8 cellular contexts compared by ENCODE assay signal in genomic region chr4:40241936-40242590, GRCh38. TPM values are rescaled to one million over a fixed set of nuclear protein-coding genes. Genes with fewer than 3 reads are reported as not detected.
DNase-seq lines count a peak whose midpoint lies in the region; ATAC-seq and TF ChIP-seq lines count a peak whose summit lies in the region.
"Had no signal": no experiment of that assay in that cellular context is flagged by ENCODE, and none has a peak within 500 bp of the region (broad histone marks: within the 10 kb centered on the region; RNA-seq: fewer than 3 reads in every experiment).

No MANE protein-coding gene starts in this region.

- no peak for TF ChIP-seq CTCF in spleen (IDR thresholded peaks at IDR 0.05 in 8 of 11, conservative IDR thresholded peaks at IDR 0.05 in 3 of 11)

- no peak overlapping the region for H3K9ac ChIP-seq in adipocyte (ENCODE audit: low read length)

- H3K4me1 ChIP-seq in adipocyte (ENCODE audit: control insufficient read depth, insufficient read depth, low read length) (peaks cover 23% of the 10 kb centered on the region), spleen (peaks cover 19 to 100% (median 93%) of the 10 kb centered on the region in 6 donors)

- no peaks in the 10 kb centered on the region for H3K27me3 Mint-ChIP-seq in T-helper 17 cell

- H3K9me3 ChIP-seq in T-helper 17 cell (ENCODE audit: control insufficient read depth, low read length, poor library complexity, severe bottlenecking): no peaks in the 10 kb centered on the region
- no peaks in the 10 kb centered on the region for H3K9me3 ChIP-seq in adipocyte (ENCODE audit: control insufficient read depth, low read length)
- H3K9me3 ChIP-seq in spleen: no peaks in the 10 kb centered on the region

- peak overlapping the region; percentile 83 for H3K4me3 Mint-ChIP-seq in T-helper 17 cell

- peak overlapping the region in 7 of 8 donors; percentile 14 to 83 (median 46) for H3K27ac ChIP-seq in spleen

- H3K36me3 ChIP-seq in adipocyte (ENCODE audit: control insufficient read depth, insufficient read depth, low read length, severe bottlenecking) (no peaks in the 10 kb centered on the region), spleen (peaks cover 0 to 57% (median 21%) of the 10 kb centered on the region in 6 donors)

- H3K4me3 ChIP-seq in adipocyte (ENCODE audit: low read length) (peak overlapping the region; percentile 17), spleen (peak overlapping the region in 1 of 8 donors; percentile 6)

- peaks cover 10% of the 10 kb centered on the region for H3K36me3 Mint-ChIP-seq in T-helper 17 cell (ENCODE audit: low read depth)

- no peak for TF ChIP-seq POLR2A in spleen (IDR thresholded peaks at IDR 0.05)

- H3K27me3 ChIP-seq in adipocyte (replicated peaks; ENCODE audit: control insufficient read depth, insufficient read depth, low read length) (no peaks in the 10 kb centered on the region), spleen (replicated peaks in 1 of 7) (no peaks in the 10 kb centered on the region)

- peak overlapping the region; percentile 99 for H3K27ac Mint-ChIP-seq in T-helper 17 cell

- DNase-seq in GM04503 (ENCODE audit: low read depth) (peak; percentile 40), T-helper 17 cell (peak in 1 of 3 donors; percentile 47), adipocyte (ENCODE audit: low read depth) (no peak), spleen (no peak), NCI-H128 (lab: John Stamatoyannopoulos, UW; ENCODE audit: unreplicated experiment) (no peak), Right ventricle myocardium inferior (ENCODE audit: missing footprints) (no peak)
- DNase-seq: DMS153 had no signal

- intact Hi-C loops in spleen (cut with DNase I; ENCODE audit: low total_unique reads) (no loop called here), Right ventricle myocardium inferior (cut with DNase I) (no loop called here)

- peaks cover 78% of the 10 kb centered on the region for H3K4me1 Mint-ChIP-seq in T-helper 17 cell

- peak; percentile 35 for ATAC-seq in T-helper 17 cell
- ATAC-seq in Right ventricle myocardium inferior: no peak
- no peak for ATAC-seq in HG03460 (IDR thresholded peaks at IDR 0.05; ENCODE audit: unreplicated experiment)

- 37 to 55% (median 44%) methylated on average over 8 of the region's 8 CpGs for WGBS in spleen, 5 donors

RNA-seq across cellular contexts. Expression of gene RHOH, which starts 45.2 kb away (rescaled TPM):
- total RNA-seq in T-helper 17 cell (100 to 1,000 TPM; 439 to 459 TPM), spleen (100 to 1,000 TPM in 1 of 7 donors, 10 to 100 TPM in 6; 51.4 to 100 (median 72.0) TPM), Right ventricle myocardium inferior (0.54 TPM)
- 100 to 1,000 TPM in 1 of 3 donors, 10 to 100 TPM in 2; 70.3 to 112 (median 76.6) TPM for polyA plus RNA-seq in spleen

Comparison
In these comparisons a context has a peak if more than half of its experiments do, and no peak if none do; other contexts are left out.
1. RNA of gene RHOH, which starts 45.2 kb away (total RNA-seq): 439 to 459 TPM in T-helper 17 cell and 51.4 to 100 TPM in spleen; 0.54 TPM in Right ventricle myocardium inferior (single experiment); every median in the first group is over 10 times any median in the second.